Comparison of ENCODE assay signal across 7 cellular contexts in genomic region chr15:67075555-67076135, GRCh38. TPM values are rescaled to one million over a fixed set of nuclear protein-coding genes. Genes with fewer than 3 reads are reported as not detected.
A peak's percentile ranks its signal among the peaks of the same experiment; 100 is the strongest.
DNase-seq lines count a peak whose midpoint lies in the region; FAIRE-seq and TF ChIP-seq lines count a peak whose summit lies in the region.
"Not testable (repeated sequence)": the region's sequence is repeated elsewhere in the genome, so short reads cannot be mapped to it uniquely, and the experiment has no call there.

No MANE protein-coding gene starts in this region.

- H3K36me3 ChIP-seq in OCI-LY7 (ENCODE audit: insufficient read depth, low read length): peaks cover 53% of the 10 kb centered on the region
- H3K36me3 ChIP-seq in endothelial cell of umbilical vein (ENCODE audit: control insufficient read depth in 2 of 2, extremely low read depth in 1 of 2, insufficient read depth in 2 of 2, low read length in 2 of 2): peaks cover 0 to 12% of the 10 kb centered on the region in 2 experiments
- not testable (repeated sequence) for H3K36me3 ChIP-seq in muscle layer of duodenum (ENCODE audit: control insufficient read depth in 1 of 2, insufficient read depth in 2 of 2, low read length in 2 of 2); skeletal muscle tissue (ENCODE audit: control insufficient read depth in 3 of 3, insufficient read depth in 3 of 3, low read length in 3 of 3)

- intact Hi-C loops in Calu3 (cut with micrococcal nuclease; ENCODE audit: unreplicated experiment); OCI-LY7 (cut with micrococcal nuclease; ENCODE audit: unreplicated experiment); activated CD4-positive, alpha-beta T cell treated with anti-CD3 and anti-CD28 coated beads, Interleukin-2, amount 10 ng/mL, durations not matched to agents 24 days and 14 days (cut with micrococcal nuclease): not testable (repeated sequence)
- intact Hi-C loops in endothelial cell of umbilical vein (cut with micrococcal nuclease): loop anchor here (1.0 to 2.0 kb wide), 6 partner anchors 10 to 103 kb away; partner anchors contain the start of gene SMAD3

- TF ChIP-seq CTCF in Calu3 (IDR thresholded peaks at IDR 0.05; ENCODE audit: unreplicated experiment); OCI-LY7 (conservative IDR thresholded peaks at IDR 0.05; ENCODE audit: low read length); endothelial cell of umbilical vein (IDR thresholded peaks at IDR 0.05; ENCODE audit: extremely low read depth in 1 of 2, insufficient read depth in 1 of 2, low read depth in 1 of 2, low read length in 2 of 2): not testable (repeated sequence)

- H3K4me3 Mint-ChIP-seq in Calu3 (ENCODE audit: low read depth, unreplicated experiment): peak overlapping the region; percentile 41
- peak overlapping the region; percentile 79 for H3K4me3 Mint-ChIP-seq in activated CD4-positive, alpha-beta T cell treated with anti-CD3 and anti-CD28 coated beads, Interleukin-2, amount 10 ng/mL, durations not matched to agents 24 days and 14 days
- peak overlapping the region; percentile 53 for H3K4me3 Mint-ChIP-seq in activated naive CD8-positive, alpha-beta T cell

- H3K9me2 ChIP-seq in OCI-LY7 (ENCODE audit: insufficient read depth, low read length): not testable (repeated sequence)

- H4K20me1 ChIP-seq in OCI-LY7 (ENCODE audit: insufficient read depth, low read length); endothelial cell of umbilical vein (replicated peaks; ENCODE audit: control insufficient read depth, extremely low read depth, insufficient read depth, low read length): not testable (repeated sequence)

- FAIRE-seq in endothelial cell of umbilical vein (lab: Jason Lieb, UNC): not testable (repeated sequence)

- H3K4me1 Mint-ChIP-seq in Calu3 (ENCODE audit: low read depth, unreplicated experiment): peaks cover 86% of the 10 kb centered on the region
- H3K4me1 Mint-ChIP-seq in activated CD4-positive, alpha-beta T cell treated with anti-CD3 and anti-CD28 coated beads, Interleukin-2, amount 10 ng/mL, durations not matched to agents 24 days and 14 days: peaks cover 84% of the 10 kb centered on the region
- peaks cover 55% of the 10 kb centered on the region for H3K4me1 Mint-ChIP-seq in activated naive CD8-positive, alpha-beta T cell (ENCODE audit: low read depth)

- peak overlapping the region; percentile 55 for H3K4me3 ChIP-seq in OCI-LY7 (ENCODE audit: low read depth, low read length, poor library complexity, severe bottlenecking)
- H3K4me3 ChIP-seq in endothelial cell of umbilical vein (replicated peaks in 1 of 3; ENCODE audit: insufficient read depth in 1 of 3, low read depth in 1 of 3, low read length in 3 of 3); muscle layer of duodenum (ENCODE audit: low read depth in 1 of 2, low read length in 2 of 2); skeletal muscle tissue (ENCODE audit: low read length in 3 of 3): not testable (repeated sequence)

- peaks cover 97% of the 10 kb centered on the region for H3K4me1 ChIP-seq in OCI-LY7 (ENCODE audit: insufficient read depth, low read length, poor library complexity, severe bottlenecking)
- H3K4me1 ChIP-seq in endothelial cell of umbilical vein (ENCODE audit: control insufficient read depth, extremely low read depth, insufficient read depth, low read length): peaks cover 68% of the 10 kb centered on the region
- peaks cover 32 to 43% of the 10 kb centered on the region in 2 donors for H3K4me1 ChIP-seq in muscle layer of duodenum (ENCODE audit: control insufficient read depth in 1 of 2, insufficient read depth in 2 of 2, low read length in 2 of 2)
- peaks cover 72 to 88% (median 76%) of the 10 kb centered on the region in 3 donors for H3K4me1 ChIP-seq in skeletal muscle tissue (ENCODE audit: control insufficient read depth in 3 of 3, insufficient read depth in 3 of 3, low read length in 3 of 3)

- H3K9me3 Mint-ChIP-seq in Calu3 (ENCODE audit: low read depth, unreplicated experiment); activated CD4-positive, alpha-beta T cell treated with anti-CD3 and anti-CD28 coated beads, Interleukin-2, amount 10 ng/mL, durations not matched to agents 24 days and 14 days; activated naive CD8-positive, alpha-beta T cell (ENCODE audit: low read depth): not testable (repeated sequence)

- not testable (repeated sequence) for H3K9ac ChIP-seq in endothelial cell of umbilical vein (replicated peaks; ENCODE audit: extremely low read depth, insufficient read depth, low read length); skeletal muscle tissue (ENCODE audit: low read depth in 1 of 3, low read length in 3 of 3)

- POLR2A ChIA-PET in OCI-LY7 (lab: Charles Lee) (interaction anchor here (0.8 to 12.4 kb wide), 3 partner anchors 10 to 34 kb away, joined by 3 to 80 read pairs (median 3); partner anchors contain the start of gene SMAD3), endothelial cell of umbilical vein (lab: Charles Lee) (interaction anchor here (0.6 kb wide), 1 partner anchor 80 kb away, joined by 3 read pairs; no protein-coding TSS in a partner anchor)

- peak overlapping the region; percentile 73 for H3K27ac Mint-ChIP-seq in Calu3 (ENCODE audit: unreplicated experiment)
- peak overlapping the region; percentile 94 for H3K27ac Mint-ChIP-seq in activated CD4-positive, alpha-beta T cell treated with anti-CD3 and anti-CD28 coated beads, Interleukin-2, amount 10 ng/mL, durations not matched to agents 24 days and 14 days
- H3K27ac Mint-ChIP-seq in activated naive CD8-positive, alpha-beta T cell: not testable (repeated sequence)

- H3K4me2 ChIP-seq in OCI-LY7 (ENCODE audit: low read length) (peak overlapping the region; percentile 87), endothelial cell of umbilical vein (ENCODE audit: insufficient read depth, low read length) (peak overlapping the region; percentile 12)

- CTCF ChIA-PET in Calu3 (lab: Charles Lee): interaction anchor here (0.7 to 1.1 kb wide), 3 partner anchors 11 to 1230 kb away, joined by 3 to 4 read pairs (median 4); no protein-coding TSS in a partner anchor
- CTCF ChIA-PET in OCI-LY7 (lab: Charles Lee; ENCODE audit: unreplicated experiment): interaction anchor here (0.9 kb wide), 1 partner anchor 25 kb away, joined by 4 read pairs; no protein-coding TSS in a partner anchor
- CTCF ChIA-PET in endothelial cell of umbilical vein (lab: Charles Lee): interaction anchor here (1.0 to 1.3 kb wide), 5 partner anchors 9 to 67 kb away, joined by 3 to 4 read pairs (median 4); partner anchors contain the start of gene SMAD3

- TF ChIP-seq POLR2A in endothelial cell of umbilical vein (IDR thresholded peaks at IDR 0.05; ENCODE audit: low read depth, low read length): not testable (repeated sequence)

- not testable (repeated sequence) for DNase-seq in Calu3; OCI-LY7 (ENCODE audit: low spot score); activated CD4-positive, alpha-beta T cell treated with anti-CD3 and anti-CD28 coated beads, Interleukin-2, amount 10 ng/mL, durations not matched to agents 24 days and 14 days; endothelial cell of umbilical vein (ENCODE audit: low read depth, low spot score)

- not testable (repeated sequence) for H3K27me3 ChIP-seq in endothelial cell of umbilical vein (ENCODE audit: control insufficient read depth in 2 of 2, insufficient read depth in 2 of 2, low read length in 2 of 2); muscle layer of duodenum (ENCODE audit: low read depth, low read length); skeletal muscle tissue (ENCODE audit: control insufficient read depth in 3 of 3, insufficient read depth in 3 of 3, low read length in 3 of 3)

- peaks cover 82% of the 10 kb centered on the region for H3K36me3 Mint-ChIP-seq in Calu3 (ENCODE audit: insufficient read depth, unreplicated experiment)
- peaks cover 63% of the 10 kb centered on the region for H3K36me3 Mint-ChIP-seq in activated CD4-positive, alpha-beta T cell treated with anti-CD3 and anti-CD28 coated beads, Interleukin-2, amount 10 ng/mL, durations not matched to agents 24 days and 14 days (ENCODE audit: low read depth)
- peaks cover 12% of the 10 kb centered on the region for H3K36me3 Mint-ChIP-seq in activated naive CD8-positive, alpha-beta T cell

- not testable (repeated sequence) for H3K27me3 Mint-ChIP-seq in Calu3 (ENCODE audit: unreplicated experiment); activated CD4-positive, alpha-beta T cell treated with anti-CD3 and anti-CD28 coated beads, Interleukin-2, amount 10 ng/mL, durations not matched to agents 24 days and 14 days; activated naive CD8-positive, alpha-beta T cell

- H3K79me2 ChIP-seq in OCI-LY7 (ENCODE audit: insufficient read depth, low read depth, low read length) (peaks cover 100% of the 10 kb centered on the region), endothelial cell of umbilical vein (ENCODE audit: control insufficient read depth, insufficient read depth, low read length) (peaks cover 96% of the 10 kb centered on the region)

- H3K9me3 ChIP-seq in OCI-LY7 (ENCODE audit: low read length); endothelial cell of umbilical vein (replicated peaks; ENCODE audit: control insufficient read depth, insufficient read depth, low read length); muscle layer of duodenum (ENCODE audit: control insufficient read depth in 1 of 2, low read length in 2 of 2); skeletal muscle tissue (ENCODE audit: control insufficient read depth in 3 of 3, low read length in 3 of 3): not testable (repeated sequence)

- H2AFZ ChIP-seq in OCI-LY7 (ENCODE audit: low read length); endothelial cell of umbilical vein (ENCODE audit: low read depth, low read length): not testable (repeated sequence)

- dilution Hi-C loops in endothelial cell of umbilical vein (cut with MboI; ENCODE audit: extremely low pct_ligation_motif_present, low sequenced_read_pairs): not testable (repeated sequence)

- H3K27ac ChIP-seq in OCI-LY7 (ENCODE audit: low read depth, low read length, poor library complexity, severe bottlenecking) (peak overlapping the region; percentile 85), endothelial cell of umbilical vein (ENCODE audit: insufficient read depth, low read depth, low read length) (peak overlapping the region; percentile 76), muscle layer of duodenum (ENCODE audit: low read length) (peak overlapping the region; percentile 32), skeletal muscle tissue (ENCODE audit: low read depth, low read length) (peak overlapping the region; percentile 52)

- not testable (repeated sequence) for H3K9me1 ChIP-seq in endothelial cell of umbilical vein (replicated peaks; ENCODE audit: control insufficient read depth, extremely low read depth, insufficient read depth, low read length)

- BruUV-seq in Calu3 (replicated peaks; lab: Mats Ljungman, UMichigan); OCI-LY7 (replicated peaks; lab: Mats Ljungman, UMichigan): not testable (repeated sequence)
- TSS peak; percentile 43 for BruUV-seq in endothelial cell of umbilical vein (replicated peaks; lab: Mats Ljungman, UMichigan)

RNA-seq across cellular contexts. Expression of gene SMAD3, which starts 10.2 kb away (rescaled TPM):
- 121 and 147 TPM in 2 replicates for total RNA-seq in Calu3 (2022)
- total RNA-seq in OCI-LY7 (2014; rRNA removed; shearing (Covaris generic)): 32.8 and 41.2 TPM in 2 replicates
- 77.8 and 84.5 TPM in 2 replicates for total RNA-seq in OCI-LY7 (2022)
- 59.9 and 61.6 TPM in 2 replicates for total RNA-seq in activated CD4-positive, alpha-beta T cell treated with anti-CD3 and anti-CD28 coated beads, Interleukin-2, amount 10 ng/mL, durations not matched to agents 24 days and 14 days
- 71.7 and 88.2 TPM in 2 replicates for total RNA-seq in endothelial cell of umbilical vein
- polyA plus RNA-seq in endothelial cell of umbilical vein: 53.4 and 56.4 TPM in 2 replicates
- 47.7 and 47.9 TPM in 2 replicates for polyA plus RNA-seq in endothelial cell of umbilical vein (2011; cell fraction: cytosol; rRNA removed)
- 114 and 122 TPM in 2 replicates for polyA plus RNA-seq in endothelial cell of umbilical vein (2011; cell fraction: nucleus; rRNA removed)
- 87.3 and 91.3 TPM in 2 replicates for polyA plus RNA-seq in endothelial cell of umbilical vein (2012)
- polyA minus RNA-seq in endothelial cell of umbilical vein: 53.1 and 59.9 TPM in 2 replicates
- polyA minus RNA-seq in endothelial cell of umbilical vein (2011; cell fraction: cytosol; rRNA and poly(A)+ RNA removed): 13.7 TPM
- 73.9 and 75.1 TPM in 2 replicates for polyA minus RNA-seq in endothelial cell of umbilical vein (2011; cell fraction: nucleus; rRNA and poly(A)+ RNA removed)
- total RNA-seq in skeletal muscle tissue: 17.2 TPM

Comparison
In these comparisons a context has a peak if more than half of its experiments do, and no peak if none do; other contexts are left out.
1. H3K27ac ChIP-seq: peak in every context shown above with its lines; median percentile 85 in OCI-LY7; 76 in endothelial cell of umbilical vein; 52 in skeletal muscle tissue; 32 in muscle layer of duodenum.